9 cellular contexts compared by ENCODE assay signal in the genomic region with DNA sequence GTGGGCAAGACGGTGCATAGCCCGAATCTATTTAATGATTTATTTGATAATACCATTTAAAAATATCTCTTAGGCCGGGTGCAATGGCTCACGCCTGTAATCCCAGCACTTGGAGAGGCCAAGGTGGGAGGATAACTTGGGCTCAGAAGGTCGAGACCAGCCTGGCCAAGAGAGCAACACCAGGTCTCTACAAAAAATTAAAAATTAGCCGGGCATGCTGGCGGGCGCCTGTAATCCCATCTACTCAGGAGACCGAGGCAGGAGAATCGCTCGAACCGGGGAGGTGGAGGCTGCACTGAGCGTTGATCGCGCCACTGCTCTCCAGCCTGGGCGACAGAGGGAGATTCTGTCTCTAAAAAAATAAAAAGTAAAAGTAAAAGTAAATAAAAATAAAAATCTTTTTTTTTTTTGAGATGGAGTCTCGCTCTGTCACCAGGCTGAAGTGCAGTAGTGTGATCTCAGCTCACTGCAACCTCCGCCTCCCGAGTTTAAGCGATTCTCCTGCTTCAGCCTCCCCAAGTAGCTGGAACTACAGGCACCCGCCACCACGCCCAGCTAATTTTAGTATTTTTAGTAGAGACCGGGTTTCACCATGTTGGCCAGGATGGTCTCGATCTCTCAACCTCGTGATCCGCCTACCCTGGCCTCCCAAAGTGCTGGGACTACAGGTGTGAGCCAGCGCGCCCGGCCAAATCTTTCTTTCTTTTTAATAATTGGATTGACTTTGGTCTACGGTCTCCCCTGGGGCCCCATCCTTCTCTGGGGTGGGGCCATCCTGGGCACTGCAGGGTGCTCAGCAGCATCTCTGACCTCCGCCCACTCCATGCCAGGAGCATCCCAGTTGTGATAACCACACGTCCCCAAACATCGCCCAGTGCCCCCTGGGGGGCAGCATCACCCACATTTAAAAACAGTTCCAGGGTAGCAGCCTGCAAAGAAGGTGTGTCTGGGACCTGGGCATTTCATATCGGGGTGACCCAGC.
DNase-seq lines count a peak whose midpoint lies in the region; ATAC-seq and TF ChIP-seq lines count a peak whose summit lies in the region.
"Had no signal": no experiment of that assay in that cellular context is flagged by ENCODE, and none has a peak within 500 bp of the region (broad histone marks: within the 10 kb centered on the region; RNA-seq: fewer than 3 reads in every experiment).

No MANE protein-coding gene starts in this region.

- POLR2A ChIA-PET in PC-3 (lab: Charles Lee; ENCODE audit: unreplicated experiment) = interaction anchor here (0.6 to 1.2 kb wide), 5 partner anchors 16 to 189 kb away, joined by 3 to 11 read pairs (median 5); a partner anchor contains a TSS

- no peaks in the 10 kb centered on the region for H3K9me3 ChIP-seq in PC-3 (ENCODE audit: low read length)

- no peaks in the 10 kb centered on the region for H3K27me3 Mint-ChIP-seq in effector memory CD8-positive, alpha-beta T cell
- peaks cover 13% of the 10 kb centered on the region for H3K27me3 Mint-ChIP-seq in activated CD4-positive, alpha-beta T cell treated with anti-CD3 and anti-CD28 coated beads, Interleukin-2, amount 10 ng/mL, durations not matched to agents 24 days and 14 days

- H3K4me1 Mint-ChIP-seq in effector memory CD8-positive, alpha-beta T cell (ENCODE audit: low read depth in 2 of 2) = peaks cover 35% of the 10 kb centered on the region in 2 donors
- H3K4me1 Mint-ChIP-seq in activated CD4-positive, alpha-beta T cell treated with anti-CD3 and anti-CD28 coated beads, Interleukin-2, amount 10 ng/mL, durations not matched to agents 24 days and 14 days = peaks cover 38% of the 10 kb centered on the region

- BruUV-seq in PC-3 (replicated peaks; lab: Mats Ljungman, UMichigan) = no TSS peak

- DNase-seq in GM06990 (ENCODE audit: extremely low read depth, insufficient read length) (no peak), PC-3 (no peak), posterior vena cava (ENCODE audit: low spot score) (peak; percentile 67), SKM-1 (lab: John Stamatoyannopoulos, UW; ENCODE audit: unreplicated experiment) (no peak), DMS79 treated with DMSO at 0.1 percent for 48 hours (lab: John Stamatoyannopoulos, UW) (no peak)
- no peak for DNase-seq in effector memory CD8-positive, alpha-beta T cell
- DNase-seq in activated CD4-positive, alpha-beta T cell treated with anti-CD3 and anti-CD28 coated beads, Interleukin-2, amount 10 ng/mL, durations not matched to agents 24 days and 14 days = no peak
- DNase-seq: NCI-H510A had no signal

- H2AFZ ChIP-seq in PC-3 (ENCODE audit: low read length) = no peak overlapping the region

- CTCF ChIA-PET in PC-3 (lab: Charles Lee) = interaction anchor here (0.6 to 1.2 kb wide), 12 partner anchors 9 to 174 kb away, joined by 3 to 12 read pairs (median 4); a partner anchor contains a TSS

- H3K79me2 ChIP-seq in PC-3 (ENCODE audit: low read length) = no peaks in the 10 kb centered on the region

- no peak overlapping the region for H3K27ac ChIP-seq in PC-3 (ENCODE audit: low read length)

- H3K9ac ChIP-seq in PC-3 (ENCODE audit: low read length) = no peak overlapping the region

- no peaks in the 10 kb centered on the region for H3K9me3 Mint-ChIP-seq in effector memory CD8-positive, alpha-beta T cell
- no peaks in the 10 kb centered on the region for H3K9me3 Mint-ChIP-seq in activated CD4-positive, alpha-beta T cell treated with anti-CD3 and anti-CD28 coated beads, Interleukin-2, amount 10 ng/mL, durations not matched to agents 24 days and 14 days

- no peaks in the 10 kb centered on the region for H4K20me1 ChIP-seq in PC-3 (ENCODE audit: low read length)

- intact Hi-C loops in PC-3 (cut with micrococcal nuclease) = loop anchor here (1.0 kb wide), 1 partner anchor 136 kb away; no protein-coding TSS in a partner anchor
- intact Hi-C loops in posterior vena cava (cut with DNase I) = loop anchor here (2.0 to 5.0 kb wide), 5 partner anchors 31 to 139 kb away; no protein-coding TSS in a partner anchor
- intact Hi-C loops in activated CD4-positive, alpha-beta T cell treated with anti-CD3 and anti-CD28 coated beads, Interleukin-2, amount 10 ng/mL, durations not matched to agents 24 days and 14 days (cut with micrococcal nuclease) = loop anchor here (1.0 to 10.0 kb wide), 3 partner anchors 137 to 457 kb away; a partner anchor contains a TSS

- H3K27ac Mint-ChIP-seq in effector memory CD8-positive, alpha-beta T cell = peak overlapping the region; percentile 68
- no peak overlapping the region for H3K27ac Mint-ChIP-seq in activated CD4-positive, alpha-beta T cell treated with anti-CD3 and anti-CD28 coated beads, Interleukin-2, amount 10 ng/mL, durations not matched to agents 24 days and 14 days

- peak overlapping the region; percentile 61; the same call in 1 of the 2 replicates for H3K4me3 ChIP-seq in GM06990 (replicated peaks; ENCODE audit: low read depth, low read length)
- no peak overlapping the region for H3K4me3 ChIP-seq in PC-3 (ENCODE audit: low read length)

- H3K4me2 ChIP-seq in PC-3 (ENCODE audit: low read length) = peak overlapping the region; percentile 96

- H3K36me3 ChIP-seq in GM06990 (ENCODE audit: control insufficient read depth, insufficient read depth, low read length) (no peaks in the 10 kb centered on the region), PC-3 (ENCODE audit: low read depth, low read length) (no peaks in the 10 kb centered on the region; the same call in 1 of the 2 replicates)

- H3K4me1 ChIP-seq in PC-3 (ENCODE audit: insufficient read depth, low read length) = no peaks in the 10 kb centered on the region

- H3F3A ChIP-seq in PC-3 (ENCODE audit: low read length, unreplicated experiment) = no peaks in the 10 kb centered on the region

- TF ChIP-seq CTCF in GM06990 (IDR thresholded peaks at IDR 0.05; ENCODE audit: insufficient read depth, low read length, poor library complexity, severe bottlenecking) = peak; percentile 17
- TF ChIP-seq CTCF in PC-3 (conservative IDR thresholded peaks at IDR 0.05; ENCODE audit: low read depth, low read length) = no peak; the same call in 1 of the 2 replicates

- no peak for ATAC-seq in PC-3
- ATAC-seq in effector memory CD8-positive, alpha-beta T cell (replicated peaks) = no peak
- no peak for ATAC-seq in GM21515 (IDR thresholded peaks at IDR 0.05; ENCODE audit: unreplicated experiment)

- no peaks in the 10 kb centered on the region for H3K27me3 ChIP-seq in GM06990 (replicated peaks; ENCODE audit: control insufficient read depth, insufficient read depth, low read length)
- no peaks in the 10 kb centered on the region for H3K27me3 ChIP-seq in PC-3 (ENCODE audit: low read length)

- H3K4me3 Mint-ChIP-seq in effector memory CD8-positive, alpha-beta T cell = peak overlapping the region; percentile 79 to 81
- no peak overlapping the region for H3K4me3 Mint-ChIP-seq in activated CD4-positive, alpha-beta T cell treated with anti-CD3 and anti-CD28 coated beads, Interleukin-2, amount 10 ng/mL, durations not matched to agents 24 days and 14 days

- peaks cover 28% of the 10 kb centered on the region for H3K36me3 Mint-ChIP-seq in effector memory CD8-positive, alpha-beta T cell (ENCODE audit: insufficient read depth)
- H3K36me3 Mint-ChIP-seq in activated CD4-positive, alpha-beta T cell treated with anti-CD3 and anti-CD28 coated beads, Interleukin-2, amount 10 ng/mL, durations not matched to agents 24 days and 14 days (ENCODE audit: low read depth) = peaks cover 2% of the 10 kb centered on the region

- no peaks in the 10 kb centered on the region for H3K9me2 ChIP-seq in PC-3 (replicated peaks; ENCODE audit: low read length)
